1 cellular context compared by ENCODE assay signal in the genomic region with DNA sequence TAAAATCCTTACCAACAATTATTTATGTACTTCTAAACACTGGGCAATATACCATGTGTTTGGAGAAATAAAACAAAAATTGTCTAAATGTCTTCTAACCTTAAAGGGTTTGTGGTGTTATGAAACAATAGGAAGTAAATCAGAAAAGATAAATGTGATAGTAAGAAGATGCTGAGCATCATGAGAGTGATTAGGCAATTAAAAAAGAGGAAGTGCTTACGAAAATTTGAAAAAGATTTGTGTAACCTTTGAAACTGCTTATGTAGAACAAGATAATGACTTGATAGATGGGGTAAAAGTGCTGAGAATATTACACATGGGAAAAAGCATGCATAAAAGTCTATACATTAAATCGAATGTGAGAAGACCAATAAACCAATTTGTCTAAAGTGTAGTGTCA.
TF ChIP-seq lines count a peak whose summit lies in the region.

No MANE protein-coding gene starts in this region.

TF ChIP-seq in GM12878, 131 proteins besides CTCF, POLR2A, EP300 and RAD21 (continued from another document):
- TF ChIP-seq, protein P1, sequence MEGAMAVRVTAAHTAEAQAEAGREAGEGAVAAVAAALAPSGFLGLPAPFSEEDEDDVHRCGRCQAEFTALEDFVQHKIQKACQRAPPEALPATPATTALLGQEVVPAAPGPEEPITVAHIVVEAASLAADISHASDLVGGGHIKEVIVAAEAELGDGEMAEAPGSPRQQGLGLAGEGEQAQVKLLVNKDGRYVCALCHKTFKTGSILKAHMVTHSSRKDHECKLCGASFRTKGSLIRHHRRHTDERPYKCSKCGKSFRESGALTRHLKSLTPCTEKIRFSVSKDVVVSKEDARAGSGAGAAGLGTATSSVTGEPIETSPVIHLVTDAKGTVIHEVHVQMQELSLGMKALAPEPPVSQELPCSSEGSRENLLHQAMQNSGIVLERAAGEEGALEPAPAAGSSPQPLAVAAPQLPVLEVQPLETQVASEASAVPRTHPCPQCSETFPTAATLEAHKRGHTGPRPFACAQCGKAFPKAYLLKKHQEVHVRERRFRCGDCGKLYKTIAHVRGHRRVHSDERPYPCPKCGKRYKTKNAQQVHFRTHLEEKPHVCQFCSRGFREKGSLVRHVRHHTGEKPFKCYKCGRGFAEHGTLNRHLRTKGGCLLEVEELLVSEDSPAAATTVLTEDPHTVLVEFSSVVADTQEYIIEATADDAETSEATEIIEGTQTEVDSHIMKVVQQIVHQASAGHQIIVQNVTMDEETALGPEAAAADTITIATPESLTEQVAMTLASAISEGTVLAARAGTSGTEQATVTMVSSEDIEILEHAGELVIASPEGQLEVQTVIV (IDR thresholded peaks at IDR 0.05; ENCODE audit: borderline replicate concordance, partially characterized antibody): no peak
- TF ChIP-seq TAF1 (IDR thresholded peaks at IDR 0.05; ENCODE audit: borderline replicate concordance, low read depth, low read length) (no peak), SPI1 (IDR thresholded peaks at IDR 0.05; ENCODE audit: borderline replicate concordance, insufficient read depth, low read depth, low read length) (peak; percentile 60; the same call in 1 of the 2 replicates), SMC3 (IDR thresholded peaks at IDR 0.05; ENCODE audit: borderline replicate concordance, low read length) (no peak), NFXL1 (IDR thresholded peaks at IDR 0.05; ENCODE audit: borderline replicate concordance) (no peak), ZZZ3 (IDR thresholded peaks at IDR 0.05; ENCODE audit: control insufficient read depth, insufficient read length, low read depth) (no peak)
- TF ChIP-seq, protein P2, sequence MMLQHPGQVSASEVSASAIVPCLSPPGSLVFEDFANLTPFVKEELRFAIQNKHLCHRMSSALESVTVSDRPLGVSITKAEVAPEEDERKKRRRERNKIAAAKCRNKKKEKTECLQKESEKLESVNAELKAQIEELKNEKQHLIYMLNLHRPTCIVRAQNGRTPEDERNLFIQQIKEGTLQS (IDR thresholded peaks at IDR 0.05; ENCODE audit: borderline replicate concordance, extremely low read depth, low read depth, low read length): no peak
TF ChIP-seq in GM12878: peak in this region for 2.
